9 cellular contexts compared by ENCODE assay signal in the genomic region with DNA sequence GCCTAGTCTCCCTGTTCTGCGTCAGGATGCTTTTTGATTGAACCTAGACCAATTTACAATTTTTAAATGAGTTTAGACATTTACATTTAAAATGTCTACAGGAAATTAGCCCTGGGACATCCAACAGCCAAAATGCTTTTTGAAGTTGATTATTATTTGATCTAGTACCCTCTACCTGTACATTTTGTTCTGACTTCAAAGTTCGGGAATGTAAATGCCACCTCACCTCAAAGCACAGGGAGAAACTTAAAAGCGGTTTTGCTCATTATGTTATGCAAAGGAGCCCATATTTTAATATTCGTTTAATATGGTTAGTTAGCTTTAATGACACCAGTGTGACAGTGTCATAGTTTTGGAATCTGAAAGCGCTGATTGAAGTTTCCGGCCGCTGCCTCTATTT.
"Had no signal": no experiment of that assay in that cellular context is flagged by ENCODE, and none has a peak within 500 bp of the region (broad histone marks: within the 10 kb centered on the region; RNA-seq: fewer than 3 reads in every experiment).

No MANE protein-coding gene starts in this region.

- DNase-seq: GM23248, GOT3, H7, H9, HCEC 1CT, HFFc6 had no signal

- H3K4me3 Mint-ChIP-seq: GM23338, H9, HFFc6 had no signal

- H3K9me3 Mint-ChIP-seq: GM23338, HFFc6 had no signal

- H3K36me3 ChIP-seq: HAP-1 had no signal

- H3K4me1 ChIP-seq: HAP-1 had no signal

- H3K4me3 ChIP-seq: GM23248, GM23338, HAP-1 had no signal

- H3K27ac Mint-ChIP-seq: GM23338, H9, HFFc6 had no signal

- ATAC-seq: GM23338, HCT116 had no signal

- H3K27ac ChIP-seq: GM23248 had no signal

- H3K9me3 ChIP-seq: HAP-1 had no signal
